In the genomic region with DNA sequence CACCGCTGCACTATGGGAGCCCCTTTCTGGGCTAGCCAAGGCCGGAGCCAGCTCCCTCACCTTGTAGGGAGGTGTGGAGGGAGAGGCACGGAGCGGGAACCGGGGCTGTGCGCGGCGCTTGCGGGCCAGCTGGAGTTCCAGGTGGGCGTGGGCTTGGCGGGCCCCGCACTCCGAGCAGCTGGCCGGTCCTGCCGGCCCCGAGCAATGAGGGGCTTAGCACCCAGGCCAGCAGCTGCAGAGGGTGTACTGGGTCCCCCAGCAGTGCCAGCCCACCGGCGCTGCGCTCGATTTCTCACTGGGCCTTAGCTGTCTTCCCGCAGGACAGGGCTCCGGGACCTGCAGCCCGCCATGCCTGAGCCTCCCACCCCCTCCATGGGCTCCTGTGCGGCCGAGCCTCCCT, we compare ENCODE assay signal across 1 cellular context. TPM values are rescaled to one million over a fixed set of nuclear protein-coding genes. Genes with fewer than 3 reads are reported as not detected.
"Had no signal": no experiment of that assay in that cellular context is flagged by ENCODE, and none has a peak within 500 bp of the region (broad histone marks: within the 10 kb centered on the region; RNA-seq: fewer than 3 reads in every experiment).

No MANE protein-coding gene starts in this region.

RNA-seq across cellular contexts. Expression of a gene that starts 53.3 kb away (rescaled TPM):
- total RNA-seq: HepG2 had no signal
